ENCODE assay signal across 1 cellular context in genomic region chr16:57997528-57998265, GRCh38.
A peak's percentile ranks its signal among the peaks of the same experiment; 100 is the strongest.
TF ChIP-seq lines count a peak whose summit lies in the region.

No MANE protein-coding gene starts in this region.

TF ChIP-seq in HepG2, 621 proteins besides CTCF, POLR2A, EP300 and RAD21:
- TF ChIP-seq ZNF615 (CRISPR knock-in tag; IDR thresholded peaks at IDR 0.05; ENCODE audit: borderline replicate concordance) (no peak), RBFOX2 (IDR thresholded peaks at IDR 0.05; ENCODE audit: low read depth, low read length) (peak; percentile 51; the same call in 1 of the 2 replicates)
TF ChIP-seq in HepG2: peak in this region for 1.
